Comparison of ENCODE assay signal across 8 cellular contexts in genomic region chr7:130356760-130357611, GRCh38. TPM values are rescaled to one million over a fixed set of nuclear protein-coding genes. Genes with fewer than 3 reads are reported as not detected.
DNase-seq lines count a peak whose midpoint lies in the region; TF ChIP-seq lines count a peak whose summit lies in the region.

No MANE protein-coding gene starts in this region.

- H3K9me3 ChIP-seq in colonic mucosa (no peaks in the 10 kb centered on the region), mesodermal cell (ENCODE audit: control insufficient read depth, low read length) (peaks cover 28% of the 10 kb centered on the region), vagina (no peaks in the 10 kb centered on the region)

- H3K27me3 ChIP-seq in colonic mucosa (no peaks in the 10 kb centered on the region), vagina (no peaks in the 10 kb centered on the region)

- no peak overlapping the region for H3K4me3 ChIP-seq in colonic mucosa
- no peak overlapping the region for H3K4me3 ChIP-seq in mesodermal cell (ENCODE audit: extremely low read depth, insufficient read depth, low read length, poor library complexity, severe bottlenecking)
- no peak overlapping the region for H3K4me3 ChIP-seq in vagina

- 84 to 92% methylated on average over 6 to 8 of the region's 17 CpGs for WGBS in mesodermal cell (ENCODE audit: insufficient coverage in 2 of 2), 2 experiments

- H3K9ac ChIP-seq in colonic mucosa (ENCODE audit: low read depth in 2 of 2, low read length in 2 of 2), result no peak overlapping the region

- H3K4me1 ChIP-seq in colonic mucosa, result no peaks in the 10 kb centered on the region
- peaks cover 34% of the 10 kb centered on the region for H3K4me1 ChIP-seq in mesodermal cell (ENCODE audit: control insufficient read depth, insufficient read depth, low read length, poor library complexity, severe bottlenecking)
- peaks cover 38% of the 10 kb centered on the region for H3K4me1 ChIP-seq in vagina

- H3K27ac ChIP-seq in colonic mucosa (peak overlapping the region; percentile 60), mesodermal cell (ENCODE audit: low read depth, low read length, severe bottlenecking) (peak overlapping the region; percentile 99), vagina (peak overlapping the region; percentile 79)

- TF ChIP-seq POLR2A in vagina (IDR thresholded peaks at IDR 0.05), result no peak

- TF ChIP-seq CTCF in colonic mucosa (IDR thresholded peaks at IDR 0.05) (no peak), vagina (IDR thresholded peaks at IDR 0.05) (no peak)

- intact Hi-C loops in colonic mucosa (cut with DNase I), result no loop called here
- intact Hi-C loops in vagina (cut with DNase I), result no loop called here

- DNase-seq in 8988T (peak; percentile 38), LHCN-M2 (ENCODE audit: low read depth) (peak; percentile 95), colonic mucosa (no peak), vagina (ENCODE audit: extremely low spot score in 2 of 2) (no peak), NCI-H748 (lab: John Stamatoyannopoulos, UW; ENCODE audit: unreplicated experiment) (no peak), ecto neural progenitor cell (ENCODE audit: low spot score) (no peak), NCI-H2081 treated with DMSO at 0.1 percent for 48 hours (lab: John Stamatoyannopoulos, UW) (no peak)

- no peaks in the 10 kb centered on the region for H3K36me3 ChIP-seq in colonic mucosa
- H3K36me3 ChIP-seq in mesodermal cell (ENCODE audit: control insufficient read depth, insufficient read depth, low read length), result no peaks in the 10 kb centered on the region
- H3K36me3 ChIP-seq in vagina, result no peaks in the 10 kb centered on the region

RNA-seq across cellular contexts. Expression of gene CPA5, which starts 12.4 kb away (rescaled TPM):
- total RNA-seq in LHCN-M2 (2014; rRNA removed), result 0.06 TPM in 1 of 2 replicates, not detected in the other
- polyA plus RNA-seq in LHCN-M2 (2012), result 1.4 TPM
- not detected for total RNA-seq in colonic mucosa
- polyA plus RNA-seq in mesodermal cell (2013, experiment 1 of 2), result not detected
- not detected for polyA plus RNA-seq in mesodermal cell (2013, experiment 2 of 2)
- not detected for total RNA-seq in vagina

RNA-seq across cellular contexts. Expression of gene CPA1, which starts 23.3 kb away (rescaled TPM):
- total RNA-seq in LHCN-M2 (2014; rRNA removed), result 0.23 TPM in 1 of 2 replicates, not detected in the other
- 0.28 TPM for polyA plus RNA-seq in LHCN-M2 (2012)
- total RNA-seq in colonic mucosa, result 10 to 100 TPM in 1 of 2 donors, not detected in 1; 35.4 TPM
- 1.00 TPM for polyA plus RNA-seq in mesodermal cell (2013, experiment 1 of 2)
- 1.3 TPM for polyA plus RNA-seq in mesodermal cell (2013, experiment 2 of 2)
- total RNA-seq in vagina, result not detected

Comparison
In these comparisons a context has a peak if more than half of its experiments do, and no peak if none do; other contexts are left out.
1. DNase-seq: peak in 8988T (single experiment) and LHCN-M2 (single experiment); none in colonic mucosa (single experiment), vagina (0 of 2), NCI-H748 (single experiment), ecto neural progenitor cell (single experiment) and NCI-H2081 treated with DMSO at 0.1 percent for 48 hours (single experiment).
2. Peak in every context shown above with its lines, with median percentiles within 50 percentile points of each other: H3K27ac ChIP-seq.